Comparison of ENCODE assay signal across 1 cellular context in genomic region chr12:120571299-120571698, GRCh38.
TF ChIP-seq lines count a peak whose summit lies in the region.

No MANE protein-coding gene starts in this region.

TF ChIP-seq in IMR-90, 13 proteins besides CTCF, POLR2A, EP300 and RAD21:
- TF ChIP-seq RCOR1 (IDR thresholded peaks at IDR 0.05; ENCODE audit: insufficient replicate concordance, low read length) = no peak
- no peak for TF ChIP-seq RFX5 (IDR thresholded peaks at IDR 0.05; ENCODE audit: low read depth, low read length)
- no peak for TF ChIP-seq NFE2L2 (IDR thresholded peaks at IDR 0.05; ENCODE audit: low read depth, low read length)
- TF ChIP-seq CEBPB (IDR thresholded peaks at IDR 0.05; ENCODE audit: low read depth, low read length) = no peak
- no peak for TF ChIP-seq BHLHE40 (IDR thresholded peaks at IDR 0.05; ENCODE audit: low read depth, low read length)
- no peak for TF ChIP-seq MXI1 (IDR thresholded peaks at IDR 0.05; ENCODE audit: borderline replicate concordance, low read depth, low read length)
- TF ChIP-seq USF2 (IDR thresholded peaks at IDR 0.05; ENCODE audit: low read depth, low read length) = no peak
- no peak for TF ChIP-seq FOS (IDR thresholded peaks at IDR 0.05; ENCODE audit: low read depth, low read length)
- TF ChIP-seq SMC3 (IDR thresholded peaks at IDR 0.05; ENCODE audit: low read depth, low read length) = no peak
